Comparison of ENCODE assay signal across 28 cellular contexts in genomic region chr5:74624931-74625505, GRCh38. TPM values are rescaled to one million over a fixed set of nuclear protein-coding genes. Genes with fewer than 3 reads are reported as not detected.
A peak's percentile ranks its signal among the peaks of the same experiment; 100 is the strongest.
DNase-seq lines count a peak whose midpoint lies in the region; TF ChIP-seq lines count a peak whose summit lies in the region.
"Had no signal": no experiment of that assay in that cellular context is flagged by ENCODE, and none has a peak within 500 bp of the region (broad histone marks: within the 10 kb centered on the region; RNA-seq: fewer than 3 reads in every experiment).

No MANE protein-coding gene starts in this region.

- H2AFZ ChIP-seq in PC-9 (no peak overlapping the region), neural progenitor cell (replicated peaks) (no peak overlapping the region)

- H3K4me1 Mint-ChIP-seq in Caco-2 (ENCODE audit: low read depth, unreplicated experiment) = peaks cover 50% of the 10 kb centered on the region
- peaks cover 83% of the 10 kb centered on the region for H3K4me1 Mint-ChIP-seq in neural progenitor cell

- no peak for TF ChIP-seq POLR2A in stomach (IDR thresholded peaks at IDR 0.05)

- peaks cover 35% of the 10 kb centered on the region for H3K79me2 ChIP-seq in PC-9 (ENCODE audit: low read depth)
- peaks cover 27% of the 10 kb centered on the region for H3K79me2 ChIP-seq in neural progenitor cell (ENCODE audit: low read depth)

- H3K27ac ChIP-seq in PC-9 (peak overlapping the region; percentile 94), neural progenitor cell (no peak overlapping the region), stomach (no peak overlapping the region)
- H3K27ac ChIP-seq: coronary artery, uterus had no signal

- no peak overlapping the region for H3K4me3 ChIP-seq in Caco-2 (ENCODE audit: low read depth, low read length)
- no peak overlapping the region for H3K4me3 ChIP-seq in PC-9
- H3K4me3 ChIP-seq in epithelial cell of esophagus (ENCODE audit: low read length) = no peak overlapping the region
- no peak overlapping the region for H3K4me3 ChIP-seq in neural progenitor cell
- no peak overlapping the region for H3K4me3 ChIP-seq in stomach
- H3K4me3 ChIP-seq: coronary artery, HAP-1, testis, uterus had no signal

- TF ChIP-seq CTCF in Caco-2 (IDR thresholded peaks at IDR 0.05; ENCODE audit: insufficient read depth in 1 of 2, low read depth in 1 of 2, low read length in 1 of 2, severe bottlenecking in 1 of 2, unreplicated experiment in 1 of 2) (no peak), PC-9 (conservative IDR thresholded peaks at IDR 0.05) (no peak), epithelial cell of esophagus (IDR thresholded peaks at IDR 0.05; ENCODE audit: insufficient read depth, low read depth, low read length, missing control alignments) (no peak), neural progenitor cell (IDR thresholded peaks at IDR 0.05) (no peak), GM10248 (IDR thresholded peaks at IDR 0.05; ENCODE audit: control extremely low read depth, extremely low read depth, low read depth, missing control alignments) (no peak), stomach (IDR thresholded peaks at IDR 0.05) (no peak)

- BruUV-seq in Caco-2 (replicated peaks; lab: Mats Ljungman, UMichigan) (no TSS peak), PC-9 (replicated peaks; lab: Mats Ljungman, UMichigan) (no TSS peak)

- H3K27me3 Mint-ChIP-seq in Caco-2 (ENCODE audit: insufficient read depth, unreplicated experiment) (no peaks in the 10 kb centered on the region), neural progenitor cell (ENCODE audit: insufficient read depth, low read depth) (peaks cover 7% of the 10 kb centered on the region)

- H4K20me1 ChIP-seq in PC-9 (ENCODE audit: insufficient read depth) = no peaks in the 10 kb centered on the region
- H4K20me1 ChIP-seq in neural progenitor cell (ENCODE audit: low read depth) = peaks cover 23% of the 10 kb centered on the region

- H3K27ac Mint-ChIP-seq in Caco-2 (ENCODE audit: unreplicated experiment) = peak overlapping the region; percentile 65
- H3K27ac Mint-ChIP-seq in neural progenitor cell = peak overlapping the region; percentile 98
- H3K27ac Mint-ChIP-seq: activated CD4-positive, alpha-beta T cell treated with anti-CD3 and anti-CD28 coated beads, Interleukin-2, amount 10 ng/mL, durations not matched to agents 24 days and 14 days; activated naive CD4-positive, alpha-beta T cell treated with anti-CD3 and anti-CD28 coated beads, Interleukin-2, amount 50 U/mL, for 24 hours had no signal

- H3K4me1 ChIP-seq in Caco-2 = peaks cover 34% of the 10 kb centered on the region
- peaks cover 80% of the 10 kb centered on the region for H3K4me1 ChIP-seq in PC-9 (replicated peaks; ENCODE audit: insufficient read depth)
- H3K4me1 ChIP-seq in neural progenitor cell = peaks cover 55% of the 10 kb centered on the region
- H3K4me1 ChIP-seq in stomach = peaks cover 0 to 31% (median 4%) of the 10 kb centered on the region in 4 donors
- H3K4me1 ChIP-seq: uterus had no signal

- no peaks in the 10 kb centered on the region for H3K9me3 ChIP-seq in Caco-2
- no peaks in the 10 kb centered on the region for H3K9me3 ChIP-seq in PC-9 (ENCODE audit: insufficient read depth, low read depth)
- H3K9me3 ChIP-seq in neural progenitor cell (ENCODE audit: low read depth) = no peaks in the 10 kb centered on the region
- H3K9me3 ChIP-seq in stomach = no peaks in the 10 kb centered on the region
- H3K9me3 ChIP-seq: HAP-1, testis, uterus had no signal

- POLR2A ChIA-PET in Caco-2 (lab: Charles Lee) (no interaction called here), PC-9 (lab: Charles Lee; ENCODE audit: unreplicated experiment) (interaction anchor here (0.6 kb wide), 1 partner anchor 578 kb away, joined by 8 read pairs; no protein-coding TSS in a partner anchor), GM10248 (lab: Yijun Ruan, JAX) (no interaction called here)

- no peaks in the 10 kb centered on the region for H3K9me2 ChIP-seq in PC-9 (ENCODE audit: insufficient read depth)

- DNase-seq in Caco-2 = no peak
- peak in 1 of 2 experiments; percentile 70 for DNase-seq in PC-9
- DNase-seq in epithelial cell of esophagus (ENCODE audit: low read depth) = peak; percentile 68
- DNase-seq in neural progenitor cell (ENCODE audit: low spot score) = no peak
- DNase-seq in CD1c-positive myeloid dendritic cell (ENCODE audit: extremely low spot score) = no peak
- no peak for DNase-seq in GM10248 (ENCODE audit: extremely low spot score)
- DNase-seq in stomach = no peak
- DNase-seq: activated CD4-positive, alpha-beta T cell treated with anti-CD3 and anti-CD28 coated beads, Interleukin-2, amount 10 ng/mL, durations not matched to agents 24 days and 14 days; amniotic stem cell; caudate nucleus; DMS79; effector memory CD4-positive, alpha-beta T cell; GF-D8; glutamatergic neuron; Karpas-422; midbrain; naive B cell; NCI-H1417; NCI-H2029; NCI-H774; occipital lobe; RPMI8226; stimulated activated naive CD4-positive, alpha-beta T cell; uterus had no signal

- WGBS in stomach, 5 donors = 87 to 93% (median 89%) methylated on average over 8 of the region's 8 CpGs

- H3K4me3 Mint-ChIP-seq in Caco-2 (ENCODE audit: unreplicated experiment) (no peak overlapping the region), neural progenitor cell (peak overlapping the region; percentile 67)
- H3K4me3 Mint-ChIP-seq: activated CD4-positive, alpha-beta T cell treated with anti-CD3 and anti-CD28 coated beads, Interleukin-2, amount 10 ng/mL, durations not matched to agents 24 days and 14 days; activated naive CD4-positive, alpha-beta T cell treated with anti-CD3 and anti-CD28 coated beads, Interleukin-2, amount 50 U/mL, for 24 hours; naive B cell had no signal

- H3K9me3 Mint-ChIP-seq in Caco-2 (ENCODE audit: unreplicated experiment) (no peaks in the 10 kb centered on the region), neural progenitor cell (peaks cover 8% of the 10 kb centered on the region)
- H3K9me3 Mint-ChIP-seq: activated CD4-positive, alpha-beta T cell treated with anti-CD3 and anti-CD28 coated beads, Interleukin-2, amount 10 ng/mL, durations not matched to agents 24 days and 14 days; activated naive CD4-positive, alpha-beta T cell treated with anti-CD3 and anti-CD28 coated beads, Interleukin-2, amount 50 U/mL, for 24 hours; naive B cell had no signal

- no peak for TF ChIP-seq EP300 in stomach (IDR thresholded peaks at IDR 0.05)

- intact Hi-C loops in Caco-2 (cut with micrococcal nuclease; ENCODE audit: unreplicated experiment) = no loop called here
- intact Hi-C loops in PC-9 (cut with micrococcal nuclease; ENCODE audit: unreplicated experiment) = loop anchor here (1.0 to 2.0 kb wide), 3 partner anchors 16 to 82 kb away; partner anchors contain the start of gene ENC1
- intact Hi-C loops in stomach (cut with DNase I; ENCODE audit: low total_unique reads) = no loop called here

- H3K4me2 ChIP-seq in PC-9 = peak overlapping the region; percentile 71
- no peak overlapping the region for H3K4me2 ChIP-seq in neural progenitor cell

- H3K36me3 ChIP-seq in Caco-2 (ENCODE audit: control insufficient read depth, insufficient read depth, low read length) = peaks cover 8% of the 10 kb centered on the region; the same call in 1 of the 2 replicates
- H3K36me3 ChIP-seq in PC-9 (ENCODE audit: low read depth) = peaks cover 29% of the 10 kb centered on the region
- peaks cover 3% of the 10 kb centered on the region for H3K36me3 ChIP-seq in neural progenitor cell
- peaks cover 9 to 23% (median 12%) of the 10 kb centered on the region in 4 donors for H3K36me3 ChIP-seq in stomach
- H3K36me3 ChIP-seq: HAP-1, uterus had no signal

- H3K36me3 Mint-ChIP-seq in Caco-2 (ENCODE audit: insufficient read depth, unreplicated experiment) (peaks cover 52% of the 10 kb centered on the region), neural progenitor cell (peaks cover 8% of the 10 kb centered on the region)
- H3K36me3 Mint-ChIP-seq: activated naive CD4-positive, alpha-beta T cell treated with anti-CD3 and anti-CD28 coated beads, Interleukin-2, amount 50 U/mL, for 24 hours; naive B cell had no signal

- H3K27me3 ChIP-seq in Caco-2 (replicated peaks; ENCODE audit: control insufficient read depth, insufficient read depth, low read length) (no peaks in the 10 kb centered on the region), PC-9 (ENCODE audit: insufficient read depth, low read depth) (no peaks in the 10 kb centered on the region), neural progenitor cell (no peaks in the 10 kb centered on the region), stomach (peaks cover 0 to 4% (median 0%) of the 10 kb centered on the region in 3 donors)
- H3K27me3 ChIP-seq: testis, uterus had no signal

- H3K9ac ChIP-seq in neural progenitor cell = no peak overlapping the region

- H3F3A ChIP-seq in PC-9 (ENCODE audit: insufficient read depth, low read depth) (peaks cover 52% of the 10 kb centered on the region), neural progenitor cell (ENCODE audit: low read depth) (peaks cover 43% of the 10 kb centered on the region)

- CTCF ChIA-PET in Caco-2 (lab: Charles Lee) (interaction anchor here (0.8 to 1.6 kb wide), 2 partner anchors 12 to 230 kb away, joined by 3 read pairs; no protein-coding TSS in a partner anchor), PC-9 (lab: Charles Lee) (no interaction called here), GM10248 (lab: Yijun Ruan, JAX) (interaction anchor here (1.0 to 1.8 kb wide), 2 partner anchors 11 to 15 kb away, joined by 3 to 5 read pairs; partner anchors contain the start of gene ENC1)

RNA-seq across cellular contexts. Expression of gene ENC1, which starts 15.5 kb away (rescaled TPM):
- 92.7 and 106 TPM in 2 replicates for total RNA-seq in Caco-2 (2022)
- total RNA-seq in PC-9 (2021) = 38.8 and 53.6 TPM in 2 replicates
- total RNA-seq in neural progenitor cell (ENCODE audit: low replicate concordance) = 73.8 and 146 TPM in 2 replicates
- total RNA-seq in stomach = 100 to 1,000 TPM in 1 of 5 donors, 10 to 100 TPM in 2, 1 to 10 TPM in 2; 3.5 to 136 (median 57.5) TPM
- polyA plus RNA-seq in stomach = 10 to 100 TPM in 1 of 3 donors, 1 to 10 TPM in 2; 6.4 to 18.0 (median 7.7) TPM
